ENCODE assay signal across 8 cellular contexts in the genomic region with DNA sequence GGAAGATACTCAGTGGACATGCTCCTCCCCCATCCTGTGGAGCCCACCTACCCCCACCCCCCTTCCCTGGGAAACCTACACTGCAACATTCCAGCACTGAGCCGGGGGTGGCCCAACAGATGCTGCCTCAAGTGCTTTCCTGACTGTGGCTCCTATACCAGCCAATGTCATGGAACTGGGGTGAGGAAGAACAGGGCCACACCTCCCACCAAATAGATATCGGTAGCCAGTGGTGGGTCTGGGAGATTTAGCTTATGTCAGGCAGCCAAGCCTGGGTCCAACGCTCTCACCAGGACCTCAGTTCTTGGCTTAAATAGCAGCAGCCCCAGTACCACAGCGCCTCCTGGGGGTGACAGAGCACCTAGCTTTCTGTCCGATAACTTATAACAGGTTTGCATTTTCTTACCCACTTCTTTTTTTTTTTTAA. TPM values are rescaled to one million over a fixed set of nuclear protein-coding genes. Genes with fewer than 3 reads are reported as not detected.
DNase-seq lines count a peak whose midpoint lies in the region; ATAC-seq and TF ChIP-seq lines count a peak whose summit lies in the region.

No MANE protein-coding gene starts in this region.

- peak; percentile 30 for TF ChIP-seq CTCF in CD4-positive, alpha-beta T cell (IDR thresholded peaks at IDR 0.05)

- in situ Hi-C loops in KBM-7 (cut with MboI; ENCODE audit: low pct_unique_long_range_greater_than_20kb, low sequenced_read_pairs): loop anchor here (25.0 kb wide), 1 partner anchor 321 kb away; no protein-coding TSS in a partner anchor

- H3K27me3 ChIP-seq in CD4-positive, alpha-beta T cell (ENCODE audit: control insufficient read depth, insufficient read depth, low read length): no peaks in the 10 kb centered on the region

- intact Hi-C loops in CD4-positive, alpha-beta T cell (cut with DNase I, micrococcal nuclease): no loop called here

- CTCF ChIA-PET in CD4-positive, alpha-beta T cell (lab: Charles Lee): no interaction called here

- ATAC-seq in CD4-positive, alpha-beta T cell (ENCODE audit: poor library complexity): no peak
- no peak for ATAC-seq in HG03095 (IDR thresholded peaks at IDR 0.05; ENCODE audit: unreplicated experiment)

- no peaks in the 10 kb centered on the region for H3K27me3 Mint-ChIP-seq in CD4-positive, alpha-beta T cell

- H3K27ac ChIP-seq in CD4-positive, alpha-beta T cell (ENCODE audit: low read depth, low read length): no peak overlapping the region

- DNase-seq in CD4-positive, alpha-beta T cell: peak; percentile 13 to 49 (median 20)
- DNase-seq in KBM-7 (peak; percentile 66), medulla oblongata (ENCODE audit: extremely low spot score) (peak; percentile 58), DMS79 (lab: John Stamatoyannopoulos, UW) (no peak)
- peak; percentile 11 for DNase-seq in activated CD4-positive, alpha-beta T cell treated with anti-CD3 and anti-CD28 coated beads for 1 hour
- peak; percentile 16 for DNase-seq in effector CD4-positive, alpha-beta T cell
- DNase-seq in stimulated activated CD8-positive, alpha-beta memory T cell treated with anti-CD3 and anti-CD28 coated beads, Interleukin-4, amount 100 ng/mL, for 48 hours: peak; percentile 73

- H3K9me3 ChIP-seq in CD4-positive, alpha-beta T cell (ENCODE audit: control insufficient read depth, low read length): no peaks in the 10 kb centered on the region

- POLR2A ChIA-PET in CD4-positive, alpha-beta T cell (lab: Charles Lee): no interaction called here

- no peaks in the 10 kb centered on the region for H3K36me3 Mint-ChIP-seq in CD4-positive, alpha-beta T cell (ENCODE audit: low read depth)

- H3K9me3 Mint-ChIP-seq in CD4-positive, alpha-beta T cell: no peaks in the 10 kb centered on the region

- H3K4me3 Mint-ChIP-seq in CD4-positive, alpha-beta T cell: no peak overlapping the region

- no peaks in the 10 kb centered on the region for H3K4me1 Mint-ChIP-seq in CD4-positive, alpha-beta T cell (ENCODE audit: low read depth)

- H3K27ac Mint-ChIP-seq in CD4-positive, alpha-beta T cell: no peak overlapping the region

RNA-seq across cellular contexts. Expression of a gene that starts 30.3 kb away (rescaled TPM):
- total RNA-seq in CD4-positive, alpha-beta T cell: under 1 TPM in 1 of 2 experiments, not detected in 1; 0.14 TPM
